ENCODE assay signal across 30 cellular contexts in genomic region chr2:127585270-127585807, GRCh38. TPM values are rescaled to one million over a fixed set of nuclear protein-coding genes. Genes with fewer than 3 reads are reported as not detected.
"Had no signal": no experiment of that assay in that cellular context is flagged by ENCODE, and none has a peak within 500 bp of the region (broad histone marks: within the 10 kb centered on the region; RNA-seq: fewer than 3 reads in every experiment).

No MANE protein-coding gene starts in this region.

- DNase-seq: colonic mucosa; effector CD8-positive, alpha-beta T cell; foreskin melanocyte; glutamatergic neuron; heart right ventricle; hippocampal formation; left cardiac atrium; left lung; mesendoderm; midbrain; naive thymus-derived CD4-positive, alpha-beta T cell; psoas muscle; right cardiac atrium; stimulated activated CD4-positive, alpha-beta T cell treated with anti-CD3 and anti-CD28 coated beads, Interleukin-4, amount 100 ng/mL, for 4 hours; stimulated activated naive CD8-positive, alpha-beta T cell treated with anti-CD3 and anti-CD28 coated beads, Interleukin-15, Interleukin-2, amounts not matched to agents 100 U/mL and 50 U/mL, for 24 hours; substantia nigra; testis; tibial artery; uterus had no signal

- H3K9me3 ChIP-seq: colonic mucosa, esophagus muscularis mucosa, heart right ventricle, left lung, ovary, psoas muscle, spleen, testis, tibial artery, upper lobe of right lung, uterus had no signal

- H2AFZ ChIP-seq: neural progenitor cell had no signal

- H3K4me1 Mint-ChIP-seq: nephron had no signal

- H3K4me2 ChIP-seq: neural progenitor cell had no signal

- H3K27ac Mint-ChIP-seq: dendritic cell treated with granulocyte-macrophage colony-stimulating factor and Interleukin-4, amounts not matched to agents 40 ng/mL and 50 ng/mL, for 4 days; naive thymus-derived CD4-positive, alpha-beta T cell; nephron; neural progenitor cell; stimulated activated memory B cell treated with anti-CD40 and anti-IgM and Interleukin-4, amounts not matched to agents 10 μg/mL and 1 μg/mL and 100 μg/mL, for 72 hours had no signal

- H3K4me3 ChIP-seq: colonic mucosa, esophagus muscularis mucosa, heart right ventricle, left lung, neural progenitor cell, ovary, psoas muscle, skin epidermis, spleen, testis, tibial artery, upper lobe of right lung, uterus had no signal

- H3K36me3 ChIP-seq: colonic mucosa, esophagus muscularis mucosa, heart right ventricle, left lung, neural progenitor cell, ovary, spleen, tibial artery, upper lobe of right lung, uterus had no signal

- H3K9me3 Mint-ChIP-seq: dendritic cell treated with granulocyte-macrophage colony-stimulating factor and Interleukin-4, amounts not matched to agents 40 ng/mL and 50 ng/mL, for 4 days; naive thymus-derived CD4-positive, alpha-beta T cell; nephron; neural progenitor cell; stimulated activated memory B cell treated with anti-CD40 and anti-IgM and Interleukin-4, amounts not matched to agents 10 μg/mL and 1 μg/mL and 100 μg/mL, for 72 hours had no signal

- H3K4me1 ChIP-seq: colonic mucosa, esophagus muscularis mucosa, heart right ventricle, left lung, neural progenitor cell, psoas muscle, testis, tibial artery, upper lobe of right lung, uterus had no signal

- H3K9ac ChIP-seq: neural progenitor cell had no signal

- ATAC-seq: heart right ventricle; left cardiac atrium; left lung; naive thymus-derived CD4-positive, alpha-beta T cell; psoas muscle; right cardiac atrium; stimulated activated memory B cell treated with anti-CD40 and anti-IgM and Interleukin-4, amounts not matched to agents 10 μg/mL and 1 μg/mL and 100 μg/mL, for 72 hours; stimulated activated naive CD8-positive, alpha-beta T cell treated with anti-CD3 and anti-CD28 coated beads, Interleukin-15, Interleukin-2, amounts not matched to agents 100 U/mL and 50 U/mL, for 24 hours; upper lobe of right lung had no signal

- H3K4me3 Mint-ChIP-seq: dendritic cell treated with granulocyte-macrophage colony-stimulating factor and Interleukin-4, amounts not matched to agents 40 ng/mL and 50 ng/mL, for 4 days; naive thymus-derived CD4-positive, alpha-beta T cell; nephron; neural progenitor cell; stimulated activated memory B cell treated with anti-CD40 and anti-IgM and Interleukin-4, amounts not matched to agents 10 μg/mL and 1 μg/mL and 100 μg/mL, for 72 hours had no signal

- H3K27ac ChIP-seq: colonic mucosa, esophagus muscularis mucosa, heart right ventricle, left lung, neural progenitor cell, ovary, psoas muscle, skin epidermis, spleen, testis, tibial artery, upper lobe of right lung, uterus had no signal

- H3K27me3 Mint-ChIP-seq: dendritic cell treated with granulocyte-macrophage colony-stimulating factor and Interleukin-4, amounts not matched to agents 40 ng/mL and 50 ng/mL, for 4 days; stimulated activated memory B cell treated with anti-CD40 and anti-IgM and Interleukin-4, amounts not matched to agents 10 μg/mL and 1 μg/mL and 100 μg/mL, for 72 hours had no signal

- H3K36me3 Mint-ChIP-seq: naive thymus-derived CD4-positive, alpha-beta T cell; neural progenitor cell; stimulated activated memory B cell treated with anti-CD40 and anti-IgM and Interleukin-4, amounts not matched to agents 10 μg/mL and 1 μg/mL and 100 μg/mL, for 72 hours had no signal

- H3K27me3 ChIP-seq: colonic mucosa, esophagus muscularis mucosa, heart right ventricle, left lung, neural progenitor cell, ovary, spleen, testis, tibial artery, upper lobe of right lung, uterus had no signal

RNA-seq across cellular contexts. Expression of gene MYO7B, which starts 49.9 kb away (rescaled TPM):
- total RNA-seq: endothelial cell of umbilical vein, epithelial cell of proximal tubule had no signal
